21 cellular contexts compared by ENCODE assay signal in the genomic region with DNA sequence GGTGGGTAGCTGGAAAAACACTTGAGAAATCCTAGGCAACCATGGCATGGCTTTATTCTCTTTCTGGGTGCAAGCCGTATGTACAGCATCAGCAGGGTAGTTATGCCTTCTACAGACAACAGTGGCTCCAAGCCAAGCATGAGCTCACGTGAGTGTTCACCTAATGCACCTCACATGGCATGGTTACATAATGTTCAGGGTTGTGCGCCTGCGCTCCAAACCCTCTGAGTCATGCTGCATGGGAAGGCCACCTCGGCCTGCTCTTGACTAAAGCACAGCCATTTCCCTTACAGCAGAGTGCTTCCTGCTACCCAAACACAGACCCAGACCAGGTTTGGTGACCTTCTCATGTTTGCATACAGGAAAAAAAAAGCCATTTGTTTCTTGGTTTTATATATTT.
DNase-seq lines count a peak whose midpoint lies in the region; ATAC-seq and TF ChIP-seq lines count a peak whose summit lies in the region.
"Had no signal": no experiment of that assay in that cellular context is flagged by ENCODE, and none has a peak within 500 bp of the region (broad histone marks: within the 10 kb centered on the region; RNA-seq: fewer than 3 reads in every experiment).

No MANE protein-coding gene starts in this region.

- H3K79me2 ChIP-seq in mammary epithelial cell (ENCODE audit: insufficient read depth, low read length) (no peaks in the 10 kb centered on the region), mesendoderm (ENCODE audit: control insufficient read depth, insufficient read depth, low read length) (no peaks in the 10 kb centered on the region)

- H3K4ac ChIP-seq in mesendoderm (ENCODE audit: low read depth, low read length): no peak overlapping the region

- intact Hi-C loops in mammary epithelial cell (cut with micrococcal nuclease): no loop called here

- TF ChIP-seq CTCF in mammary epithelial cell (conservative IDR thresholded peaks at IDR 0.05 in 1 of 2, IDR thresholded peaks at IDR 0.05 in 1 of 2; ENCODE audit: extremely low read depth in 1 of 2, insufficient read depth in 1 of 2, low read depth in 1 of 2, low read length in 2 of 2): no peak

- H2AFZ ChIP-seq in mammary epithelial cell (ENCODE audit: low read depth, low read length): no peak overlapping the region

- WGBS in mammary epithelial cell (ENCODE audit: low coverage, missing lambda C conversion rate): 62% methylated on average over 4 of the region's 5 CpGs
- WGBS in mesendoderm (ENCODE audit: extremely low coverage, insufficient coverage, low lambda C conversion rate): no CpG with 5 or more reads among the region's 5 CpGs

- no TSS peak for BruUV-seq in mammary epithelial cell (replicated peaks; lab: Mats Ljungman, UMichigan)

- CTCF ChIA-PET in mammary epithelial cell (lab: Charles Lee; ENCODE audit: low non-redundant PET): no interaction called here

- H3K4me3 ChIP-seq in mammary epithelial cell (replicated peaks in 1 of 3; ENCODE audit: insufficient read depth in 1 of 3, low read depth in 2 of 3, low read length in 3 of 3) (no peak overlapping the region), mesendoderm (ENCODE audit: low read length) (no peak overlapping the region)
- H3K4me3 ChIP-seq: body of pancreas, heart right ventricle, tibial nerve had no signal

- H2AK5ac ChIP-seq in mesendoderm (ENCODE audit: low read length): no peak overlapping the region

- ATAC-seq in HG02642 (IDR thresholded peaks at IDR 0.05; ENCODE audit: poor library complexity, unreplicated experiment): no peak
- ATAC-seq: activated CD8-positive, alpha-beta memory T cell treated with anti-CD3 and anti-CD28 coated beads, Interleukin-2, amount 10 ng/mL, durations not matched to agents 7 days and 5 days; body of pancreas; heart right ventricle had no signal

- no peak overlapping the region for H3K56ac ChIP-seq in mesendoderm (ENCODE audit: low read length)

- H3K9me3 ChIP-seq in mammary epithelial cell (replicated peaks; ENCODE audit: insufficient read depth, low read length): no peaks in the 10 kb centered on the region
- H3K9me3 ChIP-seq: body of pancreas, heart right ventricle, tibial nerve had no signal

- no peaks in the 10 kb centered on the region for H3K4me1 ChIP-seq in mammary epithelial cell (ENCODE audit: insufficient read depth, low read length)
- H3K4me1 ChIP-seq in mesendoderm (ENCODE audit: control insufficient read depth, low read depth, low read length): no peaks in the 10 kb centered on the region
- H3K4me1 ChIP-seq: body of pancreas, heart right ventricle, tibial nerve had no signal

- no peaks in the 10 kb centered on the region for H3K79me1 ChIP-seq in mesendoderm (ENCODE audit: low read length)

- dilution Hi-C loops in mammary epithelial cell (cut with HindIII; ENCODE audit: low sequenced_read_pairs): no loop called here

- H3K23ac ChIP-seq in mesendoderm (ENCODE audit: low read length): no peak overlapping the region

- no peak overlapping the region for H4K8ac ChIP-seq in mesendoderm (ENCODE audit: low read depth, low read length)

- no peak overlapping the region for H2BK15ac ChIP-seq in mesendoderm (replicated peaks; ENCODE audit: low read depth)

- in situ Hi-C loops in mammary epithelial cell (cut with MboI; ENCODE audit: low sequenced_read_pairs in 2 of 2): no loop called here

- no peak overlapping the region for H3K4me2 ChIP-seq in mammary epithelial cell (ENCODE audit: insufficient read depth, low read depth, low read length)
- no peak overlapping the region for H3K4me2 ChIP-seq in mesendoderm (ENCODE audit: low read length)

- H3K27ac ChIP-seq in mammary epithelial cell (ENCODE audit: insufficient read depth, low read depth, low read length): no peak overlapping the region
- H3K27ac ChIP-seq in mesendoderm (ENCODE audit: low read depth, low read length): no peak overlapping the region
- H3K27ac ChIP-seq: body of pancreas, heart right ventricle, tibial nerve had no signal

- no peaks in the 10 kb centered on the region for H4K20me1 ChIP-seq in mammary epithelial cell (ENCODE audit: insufficient read depth, low read length)

- no peak overlapping the region for H3K18ac ChIP-seq in mesendoderm (ENCODE audit: low read length)

- no peak overlapping the region for H3K9ac ChIP-seq in mammary epithelial cell (ENCODE audit: insufficient read depth, low read length)
- H3K9ac ChIP-seq in mesendoderm (ENCODE audit: low read length): no peak overlapping the region

- no peak overlapping the region for H4K5ac ChIP-seq in mesendoderm (ENCODE audit: low read length)

- no peak overlapping the region for H2BK120ac ChIP-seq in mesendoderm (ENCODE audit: low read depth, low read length)

- DNase-seq in DMS53 (lab: John Stamatoyannopoulos, UW) (peak; percentile 55), DMS53 treated with DMSO at 0.1 percent for 48 hours (lab: John Stamatoyannopoulos, UW; ENCODE audit: unreplicated experiment) (no peak), NAMALWA (ENCODE audit: low spot score) (peak; percentile 4), mammary epithelial cell (peak; percentile 3), mesendoderm (peak; percentile 43), ecto neural progenitor cell (ENCODE audit: low spot score) (no peak), NCI-H510A treated with DMSO at 0.1 percent for 48 hours (lab: John Stamatoyannopoulos, UW) (no peak)
- DNase-seq: 8988T; activated CD4-positive, alpha-beta T cell treated with anti-CD3 and anti-CD28 coated beads for 4 hours; activated CD8-positive, alpha-beta memory T cell treated with anti-CD3 and anti-CD28 coated beads, Interleukin-2, amount 10 ng/mL, durations not matched to agents 7 days and 5 days; AML-193; HCEC 1CT; heart right ventricle; NCI-H1930; NCI-H510A; nucleus accumbens; Right ventricle myocardium superior; stimulated activated CD4-positive, alpha-beta T cell treated with anti-CD3 and anti-CD28 coated beads, Interleukin-4, amount 100 ng/mL, for 1 hour had no signal

- no peaks in the 10 kb centered on the region for H3K27me3 ChIP-seq in mammary epithelial cell (ENCODE audit: insufficient read depth, low read length)
- no peaks in the 10 kb centered on the region for H3K27me3 ChIP-seq in mesendoderm (ENCODE audit: insufficient read depth, low read length, poor library complexity)
- H3K27me3 ChIP-seq: body of pancreas, tibial nerve had no signal

- no peak overlapping the region for H2BK5ac ChIP-seq in mesendoderm (ENCODE audit: low read length)

- H3K36me3 ChIP-seq in mammary epithelial cell (ENCODE audit: insufficient read depth, low read length): no peaks in the 10 kb centered on the region
- no peaks in the 10 kb centered on the region for H3K36me3 ChIP-seq in mesendoderm (ENCODE audit: control insufficient read depth, insufficient read depth, low read length)
- H3K36me3 ChIP-seq: heart right ventricle, tibial nerve had no signal

Comparison
In these comparisons a context has a peak if more than half of its experiments do, and no peak if none do; other contexts are left out.
1. DNase-seq: peak in DMS53 (single experiment), NAMALWA (single experiment), mammary epithelial cell (single experiment) and mesendoderm (single experiment); none in DMS53 treated with DMSO at 0.1 percent for 48 hours (single experiment), ecto neural progenitor cell (single experiment) and NCI-H510A treated with DMSO at 0.1 percent for 48 hours (single experiment).